1 cellular context compared by ENCODE assay signal in genomic region chrX:112066813-112067212, GRCh38.
TF ChIP-seq lines count a peak whose summit lies in the region.

No MANE protein-coding gene starts in this region.

TF ChIP-seq in GM23338, 12 proteins besides CTCF, POLR2A, EP300 and RAD21 (continued from another document):
- TF ChIP-seq ZNF462 (CRISPR knock-in tag; IDR thresholded peaks at IDR 0.05), result no peak
- TF ChIP-seq POLR2AphosphoS5 (IDR thresholded peaks at IDR 0.05; ENCODE audit: low read depth), result no peak
- TF ChIP-seq EZH2 (IDR thresholded peaks at IDR 0.05; ENCODE audit: low read depth, unreplicated experiment), result no peak
- TF ChIP-seq JUNB (IDR thresholded peaks at IDR 0.05; ENCODE audit: unreplicated experiment), result no peak
- no peak for TF ChIP-seq ZNF114 (CRISPR knock-in tag; IDR thresholded peaks at IDR 0.05)
- TF ChIP-seq REST (IDR thresholded peaks at IDR 0.05; ENCODE audit: unreplicated experiment), result no peak
- no peak for TF ChIP-seq ZNF331 (CRISPR knock-in tag; IDR thresholded peaks at IDR 0.05; ENCODE audit: low read depth)
- no peak for TF ChIP-seq STAT1 (IDR thresholded peaks at IDR 0.05; ENCODE audit: unreplicated experiment)
- TF ChIP-seq NANOG (IDR thresholded peaks at IDR 0.05; ENCODE audit: borderline replicate concordance), result no peak
- TF ChIP-seq CREB1 (CRISPR knock-in tag; IDR thresholded peaks at IDR 0.05; ENCODE audit: low read depth), result no peak
